8 cellular contexts compared by ENCODE assay signal in the genomic region with DNA sequence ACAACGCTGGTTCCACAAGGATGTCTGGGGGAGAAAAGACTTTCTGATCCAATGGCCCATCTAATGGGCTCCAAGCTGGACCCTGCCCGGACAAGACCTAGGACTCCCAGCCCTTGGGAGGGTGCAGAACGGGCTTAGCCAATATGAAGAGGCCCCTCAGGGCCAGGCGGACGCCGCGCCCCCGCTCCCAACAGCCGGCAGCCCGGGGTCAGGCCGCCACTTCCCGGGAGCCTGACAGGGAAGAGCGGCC. TPM values are rescaled to one million over a fixed set of nuclear protein-coding genes. Genes with fewer than 3 reads are reported as not detected.
DNase-seq lines count a peak whose midpoint lies in the region; ATAC-seq, FAIRE-seq and TF ChIP-seq lines count a peak whose summit lies in the region.

No MANE protein-coding gene starts in this region.

- H3K36me3 ChIP-seq in CD8-positive, alpha-beta memory T cell (ENCODE audit: insufficient read depth, low read length) = no peaks in the 10 kb centered on the region
- H3K36me3 ChIP-seq in SJSA1 (peaks cover 12% of the 10 kb centered on the region), pancreas (no peaks in the 10 kb centered on the region)

- peaks cover 15 to 35% of the 10 kb centered on the region in 2 donors for H3K27me3 Mint-ChIP-seq in CD8-positive, alpha-beta memory T cell

- ATAC-seq in pancreas = no peak
- no peak for ATAC-seq in HG03039 (IDR thresholded peaks at IDR 0.05; ENCODE audit: unreplicated experiment)

- POLR2A ChIA-PET in CD8-positive, alpha-beta memory T cell (lab: Charles Lee) = no interaction called here

- 1% methylated on average over 13 of the region's 13 CpGs for WGBS in pancreas, 2 donors

- TF ChIP-seq CTCF in fibroblast of mammary gland (conservative IDR thresholded peaks at IDR 0.05; ENCODE audit: control insufficient read depth, insufficient read depth, low read depth, low read length) (no peak), pancreas (IDR thresholded peaks at IDR 0.05) (no peak)

- peak overlapping the region in 5 of 7 donors; percentile 21 to 68 (median 41) for H3K4me3 Mint-ChIP-seq in CD8-positive, alpha-beta memory T cell

- H3K4me1 Mint-ChIP-seq in CD8-positive, alpha-beta memory T cell = peaks cover 3 to 17% (median 16%) of the 10 kb centered on the region in 3 donors

- DNase-seq in CD8-positive, alpha-beta memory T cell = no peak
- DNase-seq in SJSA1 (ENCODE audit: low read depth in 1 of 2, low spot score in 2 of 2) (peak in 1 of 2 experiments; percentile 73), fibroblast of mammary gland (ENCODE audit: low read depth) (no peak), pancreas (no peak), islet precursor cell (no peak), MV-4-11 (lab: John Stamatoyannopoulos, UW) (no peak)
- no peak for DNase-seq in effector CD8-positive, alpha-beta T cell (lab: John Stamatoyannopoulos, UW)

- no peak for FAIRE-seq in pancreas (lab: Jason Lieb, UNC)

- no peaks in the 10 kb centered on the region for H3K9me3 ChIP-seq in CD8-positive, alpha-beta memory T cell (ENCODE audit: low read length)
- H3K9me3 ChIP-seq in SJSA1 (replicated peaks) (no peaks in the 10 kb centered on the region), pancreas (no peaks in the 10 kb centered on the region)

- H3K27ac ChIP-seq in CD8-positive, alpha-beta memory T cell (ENCODE audit: low read depth, low read length) = peak overlapping the region; percentile 53
- H3K27ac ChIP-seq in SJSA1 (peak overlapping the region; percentile 76), pancreas (peak overlapping the region; percentile 78 to 96 (median 91))

- CTCF ChIA-PET in CD8-positive, alpha-beta memory T cell (lab: Charles Lee) = interaction anchor here (1.0 to 3.6 kb wide), 3 partner anchors 10 to 12 kb away, joined by 3 to 22 read pairs (median 4); no protein-coding TSS in a partner anchor

- peaks cover 14% of the 10 kb centered on the region for H3K4me1 ChIP-seq in CD8-positive, alpha-beta memory T cell (ENCODE audit: insufficient read depth, low read length)
- H3K4me1 ChIP-seq in SJSA1 (replicated peaks) (peaks cover 34% of the 10 kb centered on the region), pancreas (peaks cover 0 to 26% (median 7%) of the 10 kb centered on the region in 3 donors)

- H3K27me3 ChIP-seq in CD8-positive, alpha-beta memory T cell (ENCODE audit: insufficient read depth, low read length, poor library complexity, severe bottlenecking) = no peaks in the 10 kb centered on the region
- H3K27me3 ChIP-seq in SJSA1 (replicated peaks) (no peaks in the 10 kb centered on the region), pancreas (no peaks in the 10 kb centered on the region)

- H3K27ac Mint-ChIP-seq in CD8-positive, alpha-beta memory T cell = no peak overlapping the region

- no peaks in the 10 kb centered on the region for H3K9me3 Mint-ChIP-seq in CD8-positive, alpha-beta memory T cell

- peak overlapping the region; percentile 7 for H3K4me3 ChIP-seq in CD8-positive, alpha-beta memory T cell (ENCODE audit: low read length)
- H3K4me3 ChIP-seq in SJSA1 (peak overlapping the region; percentile 80), fibroblast of mammary gland (ENCODE audit: control insufficient read depth, low read depth, low read length) (peak overlapping the region; percentile 67), pancreas (peak overlapping the region; percentile 30 to 68 (median 49))

- intact Hi-C loops in pancreas (cut with DNase I) = no loop called here

- no peaks in the 10 kb centered on the region for H3K36me3 Mint-ChIP-seq in CD8-positive, alpha-beta memory T cell

RNA-seq across cellular contexts. Expression of a gene that starts 0.5 kb away (rescaled TPM):
- total RNA-seq in CD8-positive, alpha-beta memory T cell = 1 to 10 TPM; 7.2 to 7.9 TPM
- not detected for polyA plus RNA-seq in CD8-positive, alpha-beta memory T cell
- total RNA-seq in SJSA1 (2014; rRNA removed; shearing (Covaris generic)) = 222 and 261 TPM in 2 replicates
- total RNA-seq in pancreas = 10 to 100 TPM; 52.8 to 85.7 (median 64.3) TPM
- 10 to 100 TPM; 28.3 to 34.7 TPM for polyA plus RNA-seq in pancreas

RNA-seq across cellular contexts. Expression of a gene that starts 30.3 kb away (rescaled TPM):
- total RNA-seq in CD8-positive, alpha-beta memory T cell = 1 to 10 TPM in 1 of 2 experiments, under 1 TPM in 1; 0.39 to 1.4 TPM
- polyA plus RNA-seq in CD8-positive, alpha-beta memory T cell = not detected
- 52.2 and 94.1 TPM in 2 replicates for total RNA-seq in SJSA1 (2014; rRNA removed; shearing (Covaris generic))
- total RNA-seq in pancreas = 1 to 10 TPM in 5 of 6 donors, under 1 TPM in 1; 0.83 to 6.6 (median 1.9) TPM
- polyA plus RNA-seq in pancreas = 10 to 100 TPM in 1 of 2 donors, 1 to 10 TPM in 1; 3.3 to 10.7 TPM

Comparison
In these comparisons a context has a peak if more than half of its experiments do, and no peak if none do; other contexts are left out.
1. H3K4me3 ChIP-seq: peak in every context shown above with its lines; median percentile 80 in SJSA1; 67 in fibroblast of mammary gland; 49 in pancreas; 7 in CD8-positive, alpha-beta memory T cell.
2. RNA of a gene that starts 0.5 kb away (total RNA-seq): 222 to 261 TPM in SJSA1 and 52.8 to 85.7 TPM in pancreas; 7.2 to 7.9 TPM in CD8-positive, alpha-beta memory T cell; every median in the first group is over 4 times any median in the second.
3. Peak in every context shown above with its lines, with median percentiles within 50 percentile points of each other: H3K27ac ChIP-seq.